In genomic region chr3:6504385-6504784, GRCh38 we compare ENCODE assay signal across 7 cellular contexts.
"Had no signal": no experiment of that assay in that cellular context is flagged by ENCODE, and none has a peak within 500 bp of the region (broad histone marks: within the 10 kb centered on the region; RNA-seq: fewer than 3 reads in every experiment).

No MANE protein-coding gene starts in this region.

- H3K27ac ChIP-seq: GM23248 had no signal

- ATAC-seq: HCT116, K562 had no signal

- H3K4me1 ChIP-seq: HAP-1 had no signal

- H3K36me3 ChIP-seq: HAP-1 had no signal

- H3K4me3 ChIP-seq: GM23248, HAP-1, K562 had no signal

- DNase-seq: GM23248, GOT3, H7, IMR-90 had no signal

- H3K9me3 ChIP-seq: HAP-1 had no signal
